In the genomic region with DNA sequence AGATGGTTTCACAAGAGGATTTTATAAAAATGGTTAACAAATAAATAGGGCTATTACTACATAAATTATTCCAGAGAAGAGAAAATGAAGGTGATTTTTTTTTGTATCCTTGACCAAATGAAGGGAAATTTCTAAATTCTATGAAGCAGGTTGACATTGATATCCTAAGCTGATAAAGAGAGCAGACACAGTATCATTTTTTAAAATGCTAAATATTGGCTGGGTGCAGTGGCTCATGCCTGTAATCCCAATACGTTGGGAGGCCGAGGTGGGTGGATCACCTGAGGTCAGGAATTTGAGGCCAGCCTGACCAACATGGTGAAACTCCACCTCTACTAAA, we compare ENCODE assay signal across 15 cellular contexts. TPM values are rescaled to one million over a fixed set of nuclear protein-coding genes. Genes with fewer than 3 reads are reported as not detected.
DNase-seq lines count a peak whose midpoint lies in the region; FAIRE-seq and TF ChIP-seq lines count a peak whose summit lies in the region.
"Had no signal": no experiment of that assay in that cellular context is flagged by ENCODE, and none has a peak within 500 bp of the region (broad histone marks: within the 10 kb centered on the region; RNA-seq: fewer than 3 reads in every experiment).

No MANE protein-coding gene starts in this region.

- TF ChIP-seq CTCF in adrenal gland (IDR thresholded peaks at IDR 0.05) = no peak
- no peak for TF ChIP-seq CTCF in HFFc6 (IDR thresholded peaks at IDR 0.05)

- no peaks in the 10 kb centered on the region; the same call in 1 of the 2 replicates for H3K27me3 Mint-ChIP-seq in HFFc6 (ENCODE audit: insufficient read depth)

- H3K4me3 Mint-ChIP-seq in HFFc6 = no peak overlapping the region
- H3K4me3 Mint-ChIP-seq: CD4-positive, alpha-beta memory T cell had no signal

- H3K9me3 ChIP-seq in adrenal gland (replicated peaks in 1 of 3) = no peaks in the 10 kb centered on the region
- H3K9me3 ChIP-seq in neuron (ENCODE audit: low read length) = no peaks in the 10 kb centered on the region

- H3K27ac Mint-ChIP-seq in HFFc6 = no peak overlapping the region
- H3K27ac Mint-ChIP-seq: CD4-positive, alpha-beta memory T cell had no signal

- FAIRE-seq in GM12892 (lab: Jason Lieb, UNC) = no peak

- peak overlapping the region; percentile 96 for H2AFZ ChIP-seq in neuron (ENCODE audit: low read depth, low read length)

- TF ChIP-seq POLR2A in GM12892 (IDR thresholded peaks at IDR 0.05; ENCODE audit: low read depth, low read length) (peak; percentile 45; the same call in 1 of the 2 replicates), adrenal gland (IDR thresholded peaks at IDR 0.05) (no peak)

- 33 to 78% (median 45%) methylated on average over 2 of the region's 2 CpGs for WGBS in adrenal gland, 4 donors

- H3K4me1 ChIP-seq in adrenal gland (replicated peaks in 1 of 2) (peaks cover 0 to 12% of the 10 kb centered on the region in 2 donors), neuron (ENCODE audit: insufficient read depth, low read length) (peaks cover 8% of the 10 kb centered on the region)
- H3K4me1 ChIP-seq: BLaER1 had no signal

- H3K9me3 Mint-ChIP-seq in HFFc6 = 0 out of 2 replicates have a peak, but pooled peaks cover 4% of the 10 kb centered on the region

- H3K4me3 ChIP-seq in adrenal gland (no peak overlapping the region), neuron (ENCODE audit: low read length) (no peak overlapping the region)
- H3K4me3 ChIP-seq: BLaER1, HAP-1 had no signal

- DNase-seq in GM12892 (ENCODE audit: insufficient read length) (no peak), HT1080 (ENCODE audit: low read depth) (peak; percentile 59), adrenal gland (no peak), HFFc6 (no peak), HT-29 (ENCODE audit: low spot score) (no peak), GDM1 (lab: John Stamatoyannopoulos, UW) (no peak)
- DNase-seq: CD4-positive, alpha-beta memory T cell; MM.1S; NCI-H1092 treated with DMSO at 0.1 percent for 48 hours; NCI-H2029 treated with DMSO at 0.1 percent for 48 hours; NCI-H2171; NCI-H526 had no signal

- H3K27me3 ChIP-seq in adrenal gland (no peaks in the 10 kb centered on the region), neuron (ENCODE audit: insufficient read depth, low read length) (no peaks in the 10 kb centered on the region)
- H3K27me3 ChIP-seq: BLaER1 had no signal

- H3K36me3 ChIP-seq in adrenal gland (replicated peaks in 1 of 2) = no peaks in the 10 kb centered on the region
- H3K36me3 ChIP-seq in neuron (ENCODE audit: insufficient read depth, low read length) = no peaks in the 10 kb centered on the region
- H3K36me3 ChIP-seq: BLaER1, HAP-1 had no signal

- H3K36me3 Mint-ChIP-seq in HFFc6 (ENCODE audit: low read depth) = no peaks in the 10 kb centered on the region
- H3K36me3 Mint-ChIP-seq: CD4-positive, alpha-beta memory T cell had no signal

- H3K4me1 Mint-ChIP-seq in HFFc6 (ENCODE audit: low read depth) = peaks cover 15% of the 10 kb centered on the region
- H3K4me1 Mint-ChIP-seq: CD4-positive, alpha-beta memory T cell had no signal

- peak overlapping the region in 3 of 5 donors; percentile 58 to 71 (median 65) for H3K27ac ChIP-seq in adrenal gland
- H3K27ac ChIP-seq: BLaER1 had no signal

- intact Hi-C loops in adrenal gland (cut with DNase I) = no loop called here

RNA-seq across cellular contexts. Expression of a gene that starts 20.4 kb away (rescaled TPM):
- 17.7 TPM for polyA plus RNA-seq in GM12892 (2012; ENCODE audit: missing spikeins)
- 11.4 and 15.5 TPM in 2 replicates for total RNA-seq in HT1080 (2014; rRNA removed; shearing (Covaris generic))
- polyA plus RNA-seq in HT1080 (2015; cell fraction: cytosol; rRNA removed) = 13.4 and 14.0 TPM in 2 replicates
- 3.4 and 4.8 TPM in 2 replicates for polyA plus RNA-seq in HT1080 (2015; cell fraction: nucleus; rRNA removed)
- 10 to 100 TPM; 11.4 to 22.7 (median 17.2) TPM for total RNA-seq in adrenal gland
- 10 to 100 TPM in 2 of 3 donors, 1 to 10 TPM in 1; 8.2 to 19.7 (median 11.0) TPM for polyA plus RNA-seq in adrenal gland
- 10 to 100 TPM; 15.2 to 19.5 (median 17.7) TPM for total RNA-seq in HFFc6 (2021; fragmentation: NEBNext Ultra II Directional; extraction: Animal tissue kit (Norgen Biotek cat#: 25700))
- total RNA-seq in HT-29 (2014; rRNA removed; shearing (Covaris generic)) = 5.9 and 9.0 TPM in 2 replicates
